Comparison of ENCODE assay signal across 12 cellular contexts in the genomic region with DNA sequence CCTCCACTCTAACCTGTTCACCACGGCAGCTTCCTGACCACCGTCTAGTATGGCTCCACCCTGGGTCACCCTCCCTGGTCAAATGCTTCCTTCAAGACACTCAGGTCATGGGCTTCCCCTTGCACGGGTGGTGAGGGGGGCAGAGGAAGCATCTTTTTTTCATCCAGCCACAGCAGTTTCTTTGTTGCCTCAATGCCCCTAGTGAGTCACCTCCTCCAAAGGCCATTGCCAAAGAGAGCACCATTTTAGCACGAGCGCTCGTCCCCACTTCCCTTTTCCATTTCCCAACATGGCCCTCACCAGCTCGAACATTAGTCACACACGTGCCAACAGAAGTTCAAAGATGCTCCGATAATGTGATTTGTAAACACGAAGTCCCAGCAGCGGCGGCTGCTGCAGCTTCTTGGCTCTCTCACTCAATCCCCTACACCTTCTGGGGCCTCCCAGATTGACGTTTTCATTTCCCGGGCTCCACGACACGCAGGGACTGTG.
A peak's percentile ranks its signal among the peaks of the same experiment; 100 is the strongest.
DNase-seq lines count a peak whose midpoint lies in the region; ATAC-seq, FAIRE-seq and TF ChIP-seq lines count a peak whose summit lies in the region.
"Had no signal": no experiment of that assay in that cellular context is flagged by ENCODE, and none has a peak within 500 bp of the region (broad histone marks: within the 10 kb centered on the region; RNA-seq: fewer than 3 reads in every experiment).

No MANE protein-coding gene starts in this region.

- H3K18ac ChIP-seq in H1 (ENCODE audit: extremely low read depth, low read length): no peak overlapping the region

- WGBS in H1 (ENCODE audit: extremely low coverage in 1 of 2, insufficient coverage in 1 of 2, insufficient read length in 1 of 2, insufficient replicate concordance in 2 of 2, low coverage in 1 of 2, low lambda C conversion rate in 2 of 2, missing lambda C conversion rate in 1 of 2), 2 experiments: 82% methylated on average over 16 of the region's 16 CpGs; no CpG with 5 or more reads in 1 of the 2 experiments

- no peaks in the 10 kb centered on the region for H3K27me3 ChIP-seq in H1 (replicated peaks in 1 of 4; ENCODE audit: control insufficient read depth in 3 of 4, extremely low read depth in 1 of 4, insufficient read depth in 3 of 4, low read length in 3 of 4)
- H3K27me3 ChIP-seq in foreskin keratinocyte: peaks cover 2% of the 10 kb centered on the region
- H3K27me3 ChIP-seq: MG63 had no signal

- no peak overlapping the region for H3K4me2 ChIP-seq in H1 (ENCODE audit: insufficient read depth in 1 of 2, low read depth in 2 of 2, low read length in 2 of 2)

- H3K4me1 ChIP-seq in H1 (replicated peaks in 1 of 4; ENCODE audit: control insufficient read depth in 3 of 4, insufficient read depth in 4 of 4, low read length in 3 of 4) (peaks cover 0 to 5% (median 3%) of the 10 kb centered on the region in 4 experiments; a peak in 5 of 7 replicates), foreskin keratinocyte (no peaks in the 10 kb centered on the region)

- peak overlapping the region; percentile 68 to 83 for H3K27ac Mint-ChIP-seq in natural killer cell treated with Interleukin-12 subunit alpha and Interleukin-12 subunit beta and Interleukin-15 and Interleukin-18, amount 100 ng/mL, for 72 hours

- no peak for TF ChIP-seq CTCF in H1 (IDR thresholded peaks at IDR 0.05; ENCODE audit: control extremely low read depth in 1 of 3, insufficient read depth in 1 of 3, low read depth in 1 of 3, low read length in 3 of 3)
- no peak for TF ChIP-seq CTCF in foreskin keratinocyte (conservative IDR thresholded peaks at IDR 0.05)

- DNase-seq in AML-193 (lab: John Stamatoyannopoulos, UW) (peak; percentile 82), Kasumi-1 (lab: John Stamatoyannopoulos, UW) (peak; percentile 53 to 54), H1 (ENCODE audit: low read depth in 1 of 2, low spot score in 2 of 2) (no peak), foreskin keratinocyte (no peak)
- DNase-seq in natural killer cell treated with Interleukin-12 subunit alpha and Interleukin-12 subunit beta and Interleukin-15 and Interleukin-18, amount 100 ng/mL, for 72 hours (ENCODE audit: low spot score): peak; percentile 74
- DNase-seq: activated T-cell treated with anti-CD3 and anti-CD28 coated beads, Interleukin-2, amount 50 U/mL, for 4 hours; effector memory CD4-positive, alpha-beta T cell; kidney glomerular epithelial cell; MG63 had no signal

- no peaks in the 10 kb centered on the region for H3K79me2 ChIP-seq in H1 (ENCODE audit: control insufficient read depth in 1 of 2, insufficient read depth in 2 of 2, low read length in 2 of 2)

- H3K9me3 ChIP-seq in H1 (ENCODE audit: insufficient read depth in 2 of 2, low read depth in 1 of 2, low read length in 1 of 2): peaks cover 0 to 2% of the 10 kb centered on the region in 2 experiments; a peak in 2 of 4 replicates

- H4K20me1 ChIP-seq in H1 (replicated peaks in 1 of 2; ENCODE audit: control insufficient read depth in 1 of 2, insufficient read depth in 2 of 2, low read length in 2 of 2): no peaks in the 10 kb centered on the region

- no peaks in the 10 kb centered on the region for H3K9me3 Mint-ChIP-seq in natural killer cell treated with Interleukin-12 subunit alpha and Interleukin-12 subunit beta and Interleukin-15 and Interleukin-18, amount 100 ng/mL, for 72 hours

- TF ChIP-seq EP300 in H1 (IDR thresholded peaks at IDR 0.05; ENCODE audit: borderline replicate concordance in 1 of 2, low read depth in 2 of 2, low read length in 2 of 2): no peak

- no peak overlapping the region for H2AFZ ChIP-seq in H1 (ENCODE audit: low read length)

- no peak for TF ChIP-seq POLR2A in H1 (IDR thresholded peaks at IDR 0.05; ENCODE audit: control extremely low read depth in 1 of 2, low read depth in 2 of 2, low read length in 2 of 2)

- no peaks in the 10 kb centered on the region for H3K27me3 Mint-ChIP-seq in natural killer cell treated with Interleukin-12 subunit alpha and Interleukin-12 subunit beta and Interleukin-15 and Interleukin-18, amount 100 ng/mL, for 72 hours

- no peak overlapping the region for H2AK5ac ChIP-seq in H1 (ENCODE audit: low read depth, low read length)

- H2BK120ac ChIP-seq in H1 (replicated peaks; ENCODE audit: low read depth, low read length): no peak overlapping the region

- no peak overlapping the region for H3K56ac ChIP-seq in H1 (replicated peaks; ENCODE audit: insufficient read length, low read depth, low read length)

- H3K4me3 ChIP-seq in H1 (ENCODE audit: extremely low read depth in 1 of 4, insufficient read depth in 2 of 4, low read depth in 3 of 4, low read length in 4 of 4): no peak overlapping the region
- H3K4me3 ChIP-seq: MG63 had no signal

- no peak for TF ChIP-seq RAD21 in H1 (IDR thresholded peaks at IDR 0.05 in 1 of 2, conservative IDR thresholded peaks at IDR 0.05 in 1 of 2; ENCODE audit: low read depth in 2 of 2, low read length in 2 of 2)

- H3K23ac ChIP-seq in H1 (ENCODE audit: insufficient read length): no peak overlapping the region

- H2BK15ac ChIP-seq in H1 (ENCODE audit: low read length): no peak overlapping the region; the same call in 1 of the 2 replicates

- ATAC-seq in natural killer cell treated with Interleukin-12 subunit alpha and Interleukin-12 subunit beta and Interleukin-15 and Interleukin-18, amount 100 ng/mL, for 72 hours: peak; percentile 78 to 81
- no peak for ATAC-seq in foreskin keratinocyte
- no peak for ATAC-seq in HG02852 (IDR thresholded peaks at IDR 0.05; ENCODE audit: unreplicated experiment)
- no peak for ATAC-seq in HG02884 (IDR thresholded peaks at IDR 0.05; ENCODE audit: unreplicated experiment)
- ATAC-seq in GM21360 (IDR thresholded peaks at IDR 0.05; ENCODE audit: unreplicated experiment): no peak

- H3K79me1 ChIP-seq in H1 (ENCODE audit: low read depth, low read length): no peaks in the 10 kb centered on the region

- CTCF ChIA-PET in H1 (lab: Charles Lee; ENCODE audit: partially characterized antibody): interaction anchor here (0.6 kb wide), 1 partner anchor 116 kb away, joined by 5 read pairs; no protein-coding TSS in a partner anchor

- POLR2A ChIA-PET in H1 (lab: Charles Lee; ENCODE audit: partially characterized antibody): interaction anchor here (1.1 kb wide), 1 partner anchor 57 kb away, joined by 3 read pairs; no protein-coding TSS in a partner anchor

- H3K23me2 ChIP-seq in H1 (ENCODE audit: low read depth, low read length): no peaks in the 10 kb centered on the region

- H3K36me3 ChIP-seq in H1 (ENCODE audit: control insufficient read depth in 2 of 4, insufficient read depth in 4 of 4, low read length in 3 of 4): no peaks in the 10 kb centered on the region
- H3K36me3 ChIP-seq: MG63 had no signal

- peaks cover 40 to 46% of the 10 kb centered on the region in 2 donors for H3K4me1 Mint-ChIP-seq in natural killer cell treated with Interleukin-12 subunit alpha and Interleukin-12 subunit beta and Interleukin-15 and Interleukin-18, amount 100 ng/mL, for 72 hours (ENCODE audit: low read depth in 2 of 2)

- 0 out of 2 replicates have a peak overlapping the region, but pooled peaks have one; percentile 9 for H2BK5ac ChIP-seq in H1 (ENCODE audit: low read depth, low read length)

- peaks cover 6% of the 10 kb centered on the region for H3K36me3 Mint-ChIP-seq in natural killer cell treated with Interleukin-12 subunit alpha and Interleukin-12 subunit beta and Interleukin-15 and Interleukin-18, amount 100 ng/mL, for 72 hours

- H4K5ac ChIP-seq in H1 (ENCODE audit: insufficient read length, low read depth, low read length): no peak overlapping the region

- no peak for FAIRE-seq in H1 (lab: Jason Lieb, UNC)

- no peak overlapping the region for H3K4ac ChIP-seq in H1 (replicated peaks; ENCODE audit: insufficient read length, low read depth, low read length)

- H4K91ac ChIP-seq in H1 (replicated peaks; ENCODE audit: insufficient read length, low read length): no peak overlapping the region

- H3K9ac ChIP-seq in H1 (replicated peaks in 1 of 4; ENCODE audit: extremely low read depth in 1 of 4, low read depth in 3 of 4, low read length in 3 of 4): no peak overlapping the region

- no peak overlapping the region for H2BK20ac ChIP-seq in H1 (ENCODE audit: low read length)

- 0 out of 2 replicates have a peak overlapping the region, but pooled peaks have one; percentile 27 for H2BK12ac ChIP-seq in H1 (ENCODE audit: low read depth, low read length)

- H3K27ac ChIP-seq in H1 (ENCODE audit: low read depth, low read length) (no peak overlapping the region), foreskin keratinocyte (no peak overlapping the region)

- no peak overlapping the region for H4K8ac ChIP-seq in H1 (ENCODE audit: extremely low read depth, insufficient read depth, low read length)

- H3K4me3 Mint-ChIP-seq in natural killer cell treated with Interleukin-12 subunit alpha and Interleukin-12 subunit beta and Interleukin-15 and Interleukin-18, amount 100 ng/mL, for 72 hours: peak overlapping the region; percentile 51
- H3K4me3 Mint-ChIP-seq: activated T-cell treated with anti-CD3 and anti-CD28 coated beads, Interleukin-2, amount 50 U/mL, for 4 hours had no signal

- no peak overlapping the region for H3K14ac ChIP-seq in H1 (ENCODE audit: insufficient read length)

TF ChIP-seq in H1, 55 proteins besides CTCF, POLR2A, EP300 and RAD21 (continues in another document):
- TF ChIP-seq YY1 (IDR thresholded peaks at IDR 0.05; ENCODE audit: low read depth, low read length) (no peak), RBBP5 (IDR thresholded peaks at IDR 0.05; ENCODE audit: borderline replicate concordance, low read depth, low read length) (no peak), RNF2 (IDR thresholded peaks at IDR 0.05; ENCODE audit: borderline replicate concordance, low read depth, low read length, missing control alignments, poor library complexity, severe bottlenecking) (no peak), BACH1 (IDR thresholded peaks at IDR 0.05; ENCODE audit: low read length) (no peak), EZH2 (IDR thresholded peaks at IDR 0.05; ENCODE audit: low read depth, low read length, severe bottlenecking) (no peak), KDM4A (IDR thresholded peaks at IDR 0.05; ENCODE audit: low read depth, low read length, severe bottlenecking) (no peak), BRCA1 (IDR thresholded peaks at IDR 0.05; ENCODE audit: low read depth, low read length) (no peak), GABPA (IDR thresholded peaks at IDR 0.05; ENCODE audit: borderline replicate concordance, insufficient read depth, low read length) (no peak), POU5F1 (IDR thresholded peaks at IDR 0.05; ENCODE audit: low read depth, low read length) (no peak)

Comparison
In these comparisons a context has a peak if more than half of its experiments do, and no peak if none do; other contexts are left out.
1. DNase-seq: peak in AML-193 (2 of 2), Kasumi-1 (2 of 2) and natural killer cell treated with Interleukin-12 subunit alpha and Interleukin-12 subunit beta and Interleukin-15 and Interleukin-18, amount 100 ng/mL, for 72 hours (single experiment); none in H1 (0 of 2) and foreskin keratinocyte (0 of 2).
2. ATAC-seq: peak in natural killer cell treated with Interleukin-12 subunit alpha and Interleukin-12 subunit beta and Interleukin-15 and Interleukin-18, amount 100 ng/mL, for 72 hours (2 of 2); none in foreskin keratinocyte (single experiment), HG02852 (single experiment), HG02884 (single experiment) and GM21360 (single experiment).